8 cellular contexts compared by ENCODE assay signal in genomic region chr3:50358355-50358926, GRCh38. TPM values are rescaled to one million over a fixed set of nuclear protein-coding genes. Genes with fewer than 3 reads are reported as not detected.
DNase-seq lines count a peak whose midpoint lies in the region; ATAC-seq and TF ChIP-seq lines count a peak whose summit lies in the region.

No MANE protein-coding gene starts in this region.

- no peak for TF ChIP-seq CTCF in CD4-positive, alpha-beta T cell (IDR thresholded peaks at IDR 0.05)
- TF ChIP-seq CTCF in OCI-LY1 (IDR thresholded peaks at IDR 0.05; ENCODE audit: low read length) (no peak), endodermal cell (conservative IDR thresholded peaks at IDR 0.05) (no peak)

- peak overlapping the region; percentile 89 for H3K4me3 Mint-ChIP-seq in CD4-positive, alpha-beta T cell
- peak overlapping the region; percentile 83 for H3K4me3 Mint-ChIP-seq in endodermal cell

- H3K4me1 ChIP-seq in OCI-LY1 (ENCODE audit: insufficient read depth, low read length, severe bottlenecking) (peaks cover 37% of the 10 kb centered on the region), endodermal cell (ENCODE audit: control insufficient read depth, insufficient read depth, low read length) (peaks cover 11% of the 10 kb centered on the region), neuronal stem cell (ENCODE audit: control insufficient read depth in 2 of 2, insufficient read depth in 1 of 2, low read depth in 1 of 2, low read length in 2 of 2) (peaks cover 27 to 28% of the 10 kb centered on the region in 2 donors)

- WGBS in endodermal cell (ENCODE audit: insufficient coverage in 1 of 2, insufficient read length in 1 of 2), 2 experiments: 82 to 85% methylated on average over 18 to 25 of the region's 25 CpGs
- WGBS in neuronal stem cell (ENCODE audit: extremely low coverage in 2 of 2, insufficient read length in 2 of 2, insufficient replicate concordance in 1 of 2), 2 donors: no CpG with 5 or more reads among the region's 25 CpGs

- no peaks in the 10 kb centered on the region for H3F3A ChIP-seq in OCI-LY1 (ENCODE audit: insufficient read depth, low read length)

- intact Hi-C loops in CD4-positive, alpha-beta T cell (cut with DNase I, micrococcal nuclease): loop anchor here in 1 of 2 experiments (2.0 kb wide), 1 partner anchor 60 kb away; the partner anchor contains the start of genes HYAL3 and NAA80

- peak overlapping the region; percentile 82 for H3K9ac ChIP-seq in OCI-LY1 (ENCODE audit: low read length)
- H3K9ac ChIP-seq in endodermal cell (ENCODE audit: extremely low read depth, low read length, poor library complexity, severe bottlenecking): peak overlapping the region; percentile 78
- H3K9ac ChIP-seq in neuronal stem cell (ENCODE audit: low read depth, low read length, poor library complexity): peak overlapping the region; percentile 100

- peak overlapping the region; percentile 40 for H2BK5ac ChIP-seq in neuronal stem cell (ENCODE audit: low read length)

- peak overlapping the region; percentile 95 for H3K23ac ChIP-seq in neuronal stem cell (ENCODE audit: low read depth, low read length, poor library complexity)

- ATAC-seq in CD4-positive, alpha-beta T cell (ENCODE audit: poor library complexity): no peak
- ATAC-seq in HG03571 (IDR thresholded peaks at IDR 0.05; ENCODE audit: unreplicated experiment): no peak

- H3K36me3 ChIP-seq in OCI-LY1 (ENCODE audit: insufficient read depth, low read length): peaks cover 21% of the 10 kb centered on the region; the same call in 1 of the 2 replicates
- H3K36me3 ChIP-seq in endodermal cell (ENCODE audit: control insufficient read depth, insufficient read depth, low read length): peaks cover 28% of the 10 kb centered on the region
- H3K36me3 ChIP-seq in neuronal stem cell (replicated peaks in 1 of 2; ENCODE audit: control insufficient read depth in 2 of 2, insufficient read depth in 2 of 2, low read length in 2 of 2): peaks cover 32 to 48% of the 10 kb centered on the region in 2 donors

- no peak overlapping the region for H2BK120ac ChIP-seq in neuronal stem cell (ENCODE audit: low read depth, low read length)

- no peaks in the 10 kb centered on the region for H3K27me3 Mint-ChIP-seq in CD4-positive, alpha-beta T cell
- H3K27me3 Mint-ChIP-seq in endodermal cell (ENCODE audit: insufficient read depth): peaks cover 4% of the 10 kb centered on the region

- H3K4me2 ChIP-seq in OCI-LY1 (ENCODE audit: low read length) (peak overlapping the region; percentile 67), neuronal stem cell (ENCODE audit: insufficient read depth, low read length, poor library complexity, severe bottlenecking) (peak overlapping the region; percentile 94)

- H2BK12ac ChIP-seq in neuronal stem cell (ENCODE audit: low read length): no peak overlapping the region

- POLR2A ChIA-PET in CD4-positive, alpha-beta T cell (lab: Charles Lee): interaction anchor here (6.4 kb wide), 1 partner anchor 20 kb away, joined by 57 read pairs; the partner anchor contains the start of gene RASSF1

- H4K20me1 ChIP-seq in OCI-LY1 (ENCODE audit: insufficient read depth, low read length): no peaks in the 10 kb centered on the region

- no peaks in the 10 kb centered on the region for H3K9me3 ChIP-seq in CD4-positive, alpha-beta T cell (ENCODE audit: control insufficient read depth, low read length)
- H3K9me3 ChIP-seq in OCI-LY1 (ENCODE audit: low read length) (no peaks in the 10 kb centered on the region), endodermal cell (ENCODE audit: control insufficient read depth, low read length) (no peaks in the 10 kb centered on the region), neuronal stem cell (replicated peaks in 1 of 2; ENCODE audit: control insufficient read depth in 2 of 2, insufficient read depth in 1 of 2, low read depth in 1 of 2, low read length in 2 of 2) (no peaks in the 10 kb centered on the region)

- peak overlapping the region; percentile 79 for H2AK5ac ChIP-seq in neuronal stem cell (ENCODE audit: low read depth, low read length)

- peaks cover 44% of the 10 kb centered on the region for H3K4me1 Mint-ChIP-seq in CD4-positive, alpha-beta T cell (ENCODE audit: low read depth)
- peaks cover 25% of the 10 kb centered on the region for H3K4me1 Mint-ChIP-seq in endodermal cell

- no peaks in the 10 kb centered on the region for H3K9me3 Mint-ChIP-seq in CD4-positive, alpha-beta T cell
- no peaks in the 10 kb centered on the region for H3K9me3 Mint-ChIP-seq in endodermal cell

- H3K79me2 ChIP-seq in OCI-LY1 (ENCODE audit: insufficient read depth, low read length): no peaks in the 10 kb centered on the region

- no peak for DNase-seq in CD4-positive, alpha-beta T cell
- DNase-seq in endodermal cell (no peak), neuronal stem cell (ENCODE audit: low spot score) (no peak), cerebellum (ENCODE audit: low spot score) (no peak), NCI-H226 (no peak), SIG-M5 (lab: John Stamatoyannopoulos, UW) (no peak)

- peaks cover 15% of the 10 kb centered on the region for H3K79me1 ChIP-seq in neuronal stem cell (ENCODE audit: low read depth, low read length)

- H2AFZ ChIP-seq in OCI-LY1 (ENCODE audit: low read length) (no peak overlapping the region), neuronal stem cell (ENCODE audit: low read length) (no peak overlapping the region)

- no peak overlapping the region for H4K91ac ChIP-seq in neuronal stem cell (ENCODE audit: low read depth, low read length, poor library complexity)

- peak overlapping the region; percentile 58 for H3K14ac ChIP-seq in neuronal stem cell (ENCODE audit: low read length)

- no peak overlapping the region for H3K18ac ChIP-seq in neuronal stem cell (ENCODE audit: low read length)

- CTCF ChIA-PET in CD4-positive, alpha-beta T cell (lab: Charles Lee): interaction anchor here (1.5 kb wide), 1 partner anchor 11 kb away, joined by 6 read pairs; no protein-coding TSS in a partner anchor

- peaks cover 46% of the 10 kb centered on the region for H3K36me3 Mint-ChIP-seq in CD4-positive, alpha-beta T cell (ENCODE audit: low read depth)
- H3K36me3 Mint-ChIP-seq in endodermal cell (ENCODE audit: low read depth): peaks cover 18% of the 10 kb centered on the region

- no peaks in the 10 kb centered on the region for H3K9me2 ChIP-seq in OCI-LY1 (ENCODE audit: low read depth, low read length)

- peak overlapping the region; percentile 76 for H3K27ac Mint-ChIP-seq in CD4-positive, alpha-beta T cell
- peak overlapping the region; percentile 64 for H3K27ac Mint-ChIP-seq in endodermal cell

- no peak overlapping the region for H3K4ac ChIP-seq in neuronal stem cell (ENCODE audit: low read length)

- no peaks in the 10 kb centered on the region for H3K27me3 ChIP-seq in CD4-positive, alpha-beta T cell (ENCODE audit: control insufficient read depth, insufficient read depth, low read length)
- H3K27me3 ChIP-seq in OCI-LY1 (ENCODE audit: insufficient read depth, low read length) (no peaks in the 10 kb centered on the region), endodermal cell (ENCODE audit: control insufficient read depth, insufficient read depth, low read length, poor library complexity, severe bottlenecking) (no peaks in the 10 kb centered on the region), neuronal stem cell (ENCODE audit: control insufficient read depth in 3 of 3, insufficient read depth in 3 of 3, low read depth in 1 of 3, low read length in 3 of 3) (peaks cover 0 to 12% (median 0%) of the 10 kb centered on the region in 3 experiments)

- H3K27ac ChIP-seq in CD4-positive, alpha-beta T cell (ENCODE audit: low read depth, low read length): peak overlapping the region; percentile 84
- H3K27ac ChIP-seq in OCI-LY1 (ENCODE audit: low read depth, low read length, poor library complexity, severe bottlenecking) (no peak overlapping the region), endodermal cell (ENCODE audit: low read depth, low read length) (no peak overlapping the region), neuronal stem cell (replicated peaks; ENCODE audit: low read length) (no peak overlapping the region)

- no peak overlapping the region for H4K8ac ChIP-seq in neuronal stem cell (ENCODE audit: low read depth, low read length)

- H3K4me3 ChIP-seq in OCI-LY1 (ENCODE audit: low read depth, low read length, poor library complexity, severe bottlenecking): peak overlapping the region; percentile 71
- H3K4me3 ChIP-seq in endodermal cell (ENCODE audit: low read length): peak overlapping the region; percentile 90
- peak overlapping the region; percentile 96 for H3K4me3 ChIP-seq in neuronal stem cell (ENCODE audit: low read length in 2 of 2)

- no peak overlapping the region for H2BK15ac ChIP-seq in neuronal stem cell (ENCODE audit: low read length)

RNA-seq across cellular contexts. Expression of gene TMEM115, which starts 0.9 kb away (rescaled TPM):
- total RNA-seq in CD4-positive, alpha-beta T cell: 10 to 100 TPM; 19.0 to 19.9 TPM
- 10 to 100 TPM; 30.1 to 32.2 TPM for total RNA-seq in endodermal cell
- polyA plus RNA-seq in endodermal cell (2013, experiment 1 of 2): 27.7 TPM
- 24.2 TPM for polyA plus RNA-seq in endodermal cell (2013, experiment 2 of 2)
- 21.4 TPM for polyA plus RNA-seq in neuronal stem cell (2013, experiment 1 of 2)
- polyA plus RNA-seq in neuronal stem cell (2013, experiment 2 of 2): 20.8 TPM
- total RNA-seq in cerebellum: 16.4 TPM

RNA-seq across cellular contexts. Expression of gene CYB561D2, which starts 7.8 kb away (rescaled TPM):
- 10 to 100 TPM; 19.8 TPM for total RNA-seq in CD4-positive, alpha-beta T cell
- 10 to 100 TPM in 1 of 2 donors, 1 to 10 TPM in 1; 8.5 to 14.6 TPM for total RNA-seq in endodermal cell
- 14.7 TPM for polyA plus RNA-seq in endodermal cell (2013, experiment 1 of 2)
- 11.5 TPM for polyA plus RNA-seq in endodermal cell (2013, experiment 2 of 2)
- polyA plus RNA-seq in neuronal stem cell (2013, experiment 1 of 2): 6.9 TPM
- polyA plus RNA-seq in neuronal stem cell (2013, experiment 2 of 2): 7.1 TPM
- 10.1 TPM for total RNA-seq in cerebellum

RNA-seq across cellular contexts. Expression of gene NPRL2, which starts 7.9 kb away (rescaled TPM):
- 10 to 100 TPM; 29.4 to 33.2 TPM for total RNA-seq in CD4-positive, alpha-beta T cell
- total RNA-seq in endodermal cell (10 to 100 TPM; 21.8 TPM), cerebellum (22.4 TPM)
- polyA plus RNA-seq in endodermal cell (2013, experiment 1 of 2): 34.3 TPM
- 30.3 TPM for polyA plus RNA-seq in endodermal cell (2013, experiment 2 of 2)
- polyA plus RNA-seq in neuronal stem cell (2013, experiment 1 of 2): 19.4 TPM
- polyA plus RNA-seq in neuronal stem cell (2013, experiment 2 of 2): 17.4 TPM

RNA-seq across cellular contexts. Expression of gene ZMYND10, which starts 12.9 kb away (rescaled TPM):
- 1 to 10 TPM; 1.7 to 1.8 TPM for total RNA-seq in CD4-positive, alpha-beta T cell
- total RNA-seq in endodermal cell (1 to 10 TPM in 1 of 2 donors, under 1 TPM in 1; 0.22 to 1.4 TPM), cerebellum (5.4 TPM)
- polyA plus RNA-seq in endodermal cell (2013, experiment 1 of 2): 4.4 TPM
- polyA plus RNA-seq in endodermal cell (2013, experiment 2 of 2): 2.6 TPM
- polyA plus RNA-seq in neuronal stem cell (2013, experiment 1 of 2): 2.0 TPM
- polyA plus RNA-seq in neuronal stem cell (2013, experiment 2 of 2): 1.6 TPM

RNA-seq across cellular contexts. Expression of gene RASSF1, which starts 17.8 kb away (rescaled TPM):
- 10 to 100 TPM; 68.0 to 71.2 TPM for total RNA-seq in CD4-positive, alpha-beta T cell
- total RNA-seq in endodermal cell (10 to 100 TPM in 1 of 2 donors, 1 to 10 TPM in 1; 9.4 to 17.2 TPM), cerebellum (11.3 TPM)
- 15.8 TPM for polyA plus RNA-seq in endodermal cell (2013, experiment 1 of 2)
- 15.9 TPM for polyA plus RNA-seq in endodermal cell (2013, experiment 2 of 2)
- polyA plus RNA-seq in neuronal stem cell (2013, experiment 1 of 2): 8.5 TPM
- 8.5 TPM for polyA plus RNA-seq in neuronal stem cell (2013, experiment 2 of 2)
